Comparison of ENCODE assay signal across 15 cellular contexts in the genomic region with DNA sequence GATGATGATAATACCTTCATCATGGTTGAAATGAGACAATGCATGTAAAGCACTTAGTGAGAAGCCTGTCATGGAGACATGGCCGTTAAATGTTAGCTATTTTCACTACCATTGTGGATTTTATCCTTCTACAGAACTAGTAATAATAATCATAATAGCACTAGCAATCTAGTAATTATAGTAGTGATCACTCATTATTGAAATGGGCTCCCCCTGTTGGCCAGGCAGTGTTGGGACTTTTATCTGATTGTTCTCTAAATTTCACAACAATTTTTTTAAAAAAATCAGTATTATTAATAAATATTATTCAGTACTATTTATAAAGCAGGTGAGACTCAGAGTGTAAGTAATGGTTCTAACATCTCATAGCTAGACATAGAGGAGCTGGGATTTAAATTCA.
DNase-seq lines count a peak whose midpoint lies in the region; ATAC-seq and TF ChIP-seq lines count a peak whose summit lies in the region.
"Had no signal": no experiment of that assay in that cellular context is flagged by ENCODE, and none has a peak within 500 bp of the region (broad histone marks: within the 10 kb centered on the region; RNA-seq: fewer than 3 reads in every experiment).

No MANE protein-coding gene starts in this region.

- no peaks in the 10 kb centered on the region for H4K20me1 ChIP-seq in Karpas-422 (ENCODE audit: insufficient read depth, low read depth, low read length)

- no peaks in the 10 kb centered on the region for H3K9me2 ChIP-seq in Karpas-422 (replicated peaks; ENCODE audit: insufficient read depth, low read length)

- no peak overlapping the region for H3K27ac ChIP-seq in Karpas-422 (ENCODE audit: low read length)
- H3K27ac ChIP-seq: neutrophil had no signal

- no peaks in the 10 kb centered on the region for H3K36me3 Mint-ChIP-seq in activated naive CD8-positive, alpha-beta T cell treated with anti-CD3 and anti-CD28 coated beads, Interleukin-2, amount 50 U/mL, for 24 hours (ENCODE audit: low read depth)
- no peaks in the 10 kb centered on the region for H3K36me3 Mint-ChIP-seq in activated naive CD8-positive, alpha-beta T cell treated with anti-CD3 and anti-CD28 coated beads for 36 hours
- no peaks in the 10 kb centered on the region for H3K36me3 Mint-ChIP-seq in brain
- H3K36me3 Mint-ChIP-seq: activated CD8-positive, alpha-beta memory T cell treated with anti-CD3 and anti-CD28 coated beads, Interleukin-2, amount 10 ng/mL, durations not matched to agents 7 days and 5 days; activated naive CD8-positive, alpha-beta T cell had no signal

- no peaks in the 10 kb centered on the region for H3K36me3 ChIP-seq in Karpas-422 (ENCODE audit: insufficient read depth, low read length)
- H3K36me3 ChIP-seq: neutrophil had no signal

- no peak overlapping the region for H3K9ac ChIP-seq in Karpas-422 (ENCODE audit: low read length)

- H3K4me3 ChIP-seq in Karpas-422 (ENCODE audit: low read length) (no peak overlapping the region), retinal pigment epithelial cell (ENCODE audit: low read length) (no peak overlapping the region)

- DNase-seq in activated naive CD8-positive, alpha-beta T cell treated with anti-CD3 and anti-CD28 coated beads, Interleukin-2, amount 50 U/mL, for 24 hours, result peak; percentile 4
- DNase-seq in activated naive CD8-positive, alpha-beta T cell treated with anti-CD3 and anti-CD28 coated beads for 36 hours, result no peak
- peak; percentile 67 for DNase-seq in Karpas-422
- DNase-seq in retinal pigment epithelial cell (ENCODE audit: low read depth), result no peak
- DNase-seq in hippocampal formation (lab: John Stamatoyannopoulos, UW), result no peak
- no peak for DNase-seq in activated CD8-positive, alpha-beta memory T cell treated with anti-CD3 and anti-CD28 coated beads, Interleukin-2, amount 50 U/mL, for 4 hours
- DNase-seq: activated CD8-positive, alpha-beta memory T cell treated with anti-CD3 and anti-CD28 coated beads, Interleukin-2, amount 10 ng/mL, durations not matched to agents 7 days and 5 days; NCI-H2171 treated with DMSO at 0.1 percent for 48 hours; RPMI8226; small intestine; T1000 had no signal

- no peaks in the 10 kb centered on the region for H3K9me3 Mint-ChIP-seq in activated naive CD8-positive, alpha-beta T cell treated with anti-CD3 and anti-CD28 coated beads, Interleukin-2, amount 50 U/mL, for 24 hours
- no peaks in the 10 kb centered on the region for H3K9me3 Mint-ChIP-seq in activated naive CD8-positive, alpha-beta T cell treated with anti-CD3 and anti-CD28 coated beads for 36 hours
- peaks cover 0 to 19% (median 2%) of the 10 kb centered on the region in 5 experiments for H3K9me3 Mint-ChIP-seq in brain

- no peaks in the 10 kb centered on the region for H3K27me3 ChIP-seq in Karpas-422 (ENCODE audit: low read length)
- H3K27me3 ChIP-seq: neutrophil had no signal

- peak; percentile 20 to 38 for TF ChIP-seq CTCF in brain (conservative IDR thresholded peaks at IDR 0.05)
- TF ChIP-seq CTCF in retinal pigment epithelial cell (conservative IDR thresholded peaks at IDR 0.05; ENCODE audit: low read depth, low read length), result peak; percentile 41

- H3K4me3 Mint-ChIP-seq in activated naive CD8-positive, alpha-beta T cell treated with anti-CD3 and anti-CD28 coated beads, Interleukin-2, amount 50 U/mL, for 24 hours, result no peak overlapping the region
- H3K4me3 Mint-ChIP-seq in activated naive CD8-positive, alpha-beta T cell treated with anti-CD3 and anti-CD28 coated beads for 36 hours, result no peak overlapping the region
- H3K4me3 Mint-ChIP-seq in brain, result no peak overlapping the region
- H3K4me3 Mint-ChIP-seq: activated CD8-positive, alpha-beta memory T cell treated with anti-CD3 and anti-CD28 coated beads, Interleukin-2, amount 10 ng/mL, durations not matched to agents 7 days and 5 days; activated naive CD8-positive, alpha-beta T cell had no signal

- no peak overlapping the region for H3K27ac Mint-ChIP-seq in activated naive CD8-positive, alpha-beta T cell treated with anti-CD3 and anti-CD28 coated beads, Interleukin-2, amount 50 U/mL, for 24 hours
- no peak overlapping the region for H3K27ac Mint-ChIP-seq in activated naive CD8-positive, alpha-beta T cell treated with anti-CD3 and anti-CD28 coated beads for 36 hours
- no peak overlapping the region for H3K27ac Mint-ChIP-seq in brain
- H3K27ac Mint-ChIP-seq: activated CD8-positive, alpha-beta memory T cell treated with anti-CD3 and anti-CD28 coated beads, Interleukin-2, amount 10 ng/mL, durations not matched to agents 7 days and 5 days; activated naive CD8-positive, alpha-beta T cell had no signal

- no peaks in the 10 kb centered on the region for H3K79me2 ChIP-seq in Karpas-422 (ENCODE audit: low read length)

- H3K9me3 ChIP-seq in Karpas-422 (ENCODE audit: low read length), result no peaks in the 10 kb centered on the region
- H3K9me3 ChIP-seq: neutrophil had no signal

- H2AFZ ChIP-seq in Karpas-422 (ENCODE audit: low read length), result no peak overlapping the region; the same call in 1 of the 2 replicates

- ATAC-seq in activated naive CD8-positive, alpha-beta T cell treated with anti-CD3 and anti-CD28 coated beads, Interleukin-2, amount 50 U/mL, for 24 hours, result no peak
- no peak for ATAC-seq in HG02623 (IDR thresholded peaks at IDR 0.05; ENCODE audit: unreplicated experiment)
- ATAC-seq: activated CD8-positive, alpha-beta memory T cell treated with anti-CD3 and anti-CD28 coated beads, Interleukin-2, amount 10 ng/mL, durations not matched to agents 7 days and 5 days had no signal

- H3K4me1 ChIP-seq in Karpas-422 (ENCODE audit: low read length), result peaks cover 26% of the 10 kb centered on the region

- H3K4me2 ChIP-seq in Karpas-422 (ENCODE audit: low read depth, low read length, poor library complexity, severe bottlenecking), result no peak overlapping the region

- no peaks in the 10 kb centered on the region for H3K27me3 Mint-ChIP-seq in activated naive CD8-positive, alpha-beta T cell treated with anti-CD3 and anti-CD28 coated beads, Interleukin-2, amount 50 U/mL, for 24 hours
- H3K27me3 Mint-ChIP-seq in activated naive CD8-positive, alpha-beta T cell treated with anti-CD3 and anti-CD28 coated beads for 36 hours, result no peaks in the 10 kb centered on the region
- H3K27me3 Mint-ChIP-seq in brain, result no peaks in the 10 kb centered on the region
- H3K27me3 Mint-ChIP-seq: activated CD8-positive, alpha-beta memory T cell treated with anti-CD3 and anti-CD28 coated beads, Interleukin-2, amount 10 ng/mL, durations not matched to agents 7 days and 5 days; activated naive CD8-positive, alpha-beta T cell had no signal

- H3K4me1 Mint-ChIP-seq in activated naive CD8-positive, alpha-beta T cell treated with anti-CD3 and anti-CD28 coated beads, Interleukin-2, amount 50 U/mL, for 24 hours, result no peaks in the 10 kb centered on the region
- H3K4me1 Mint-ChIP-seq in activated naive CD8-positive, alpha-beta T cell treated with anti-CD3 and anti-CD28 coated beads for 36 hours, result no peaks in the 10 kb centered on the region
- peaks cover 5% of the 10 kb centered on the region for H3K4me1 Mint-ChIP-seq in brain
- H3K4me1 Mint-ChIP-seq: activated CD8-positive, alpha-beta memory T cell treated with anti-CD3 and anti-CD28 coated beads, Interleukin-2, amount 10 ng/mL, durations not matched to agents 7 days and 5 days had no signal

Comparison
In these comparisons a context has a peak if more than half of its experiments do, and no peak if none do; other contexts are left out.
1. DNase-seq: peak in activated naive CD8-positive, alpha-beta T cell treated with anti-CD3 and anti-CD28 coated beads, Interleukin-2, amount 50 U/mL, for 24 hours (single experiment) and Karpas-422 (single experiment); none in activated naive CD8-positive, alpha-beta T cell treated with anti-CD3 and anti-CD28 coated beads for 36 hours (single experiment), retinal pigment epithelial cell (single experiment), hippocampal formation (0 of 2) and activated CD8-positive, alpha-beta memory T cell treated with anti-CD3 and anti-CD28 coated beads, Interleukin-2, amount 50 U/mL, for 4 hours (single experiment).